ENCODE assay signal across 11 cellular contexts in genomic region chr14:61694039-61694438, GRCh38. TPM values are rescaled to one million over a fixed set of nuclear protein-coding genes. Genes with fewer than 3 reads are reported as not detected.
A peak's percentile ranks its signal among the peaks of the same experiment; 100 is the strongest.
DNase-seq lines count a peak whose midpoint lies in the region; ATAC-seq, FAIRE-seq and TF ChIP-seq lines count a peak whose summit lies in the region.
"Had no signal": no experiment of that assay in that cellular context is flagged by ENCODE, and none has a peak within 500 bp of the region (broad histone marks: within the 10 kb centered on the region; RNA-seq: fewer than 3 reads in every experiment).

No MANE protein-coding gene starts in this region.

- H3K36me3 ChIP-seq in cardiac muscle cell, result no peaks in the 10 kb centered on the region
- no peaks in the 10 kb centered on the region for H3K36me3 ChIP-seq in heart left ventricle
- no peaks in the 10 kb centered on the region for H3K36me3 ChIP-seq in esophagus muscularis mucosa
- H3K36me3 ChIP-seq: gastrocnemius medialis had no signal

- peaks cover 13% of the 10 kb centered on the region for H3K9me3 Mint-ChIP-seq in glutamatergic neuron (ENCODE audit: unreplicated experiment)

- TF ChIP-seq CTCF in cardiac muscle cell (IDR thresholded peaks at IDR 0.05; ENCODE audit: low read depth, low read length) (no peak), heart left ventricle (IDR thresholded peaks at IDR 0.05) (no peak), glutamatergic neuron (IDR thresholded peaks at IDR 0.05; ENCODE audit: partially characterized antibody, unreplicated experiment) (no peak), esophagus muscularis mucosa (IDR thresholded peaks at IDR 0.05) (no peak)

- H3K9me3 ChIP-seq in cardiac muscle cell (ENCODE audit: low read depth) (no peaks in the 10 kb centered on the region), heart left ventricle (peaks cover 0 to 4% (median 0%) of the 10 kb centered on the region in 12 donors), T-helper 17 cell (ENCODE audit: control insufficient read depth, low read length, poor library complexity, severe bottlenecking) (no peaks in the 10 kb centered on the region), esophagus muscularis mucosa (no peaks in the 10 kb centered on the region)
- H3K9me3 ChIP-seq: gastrocnemius medialis had no signal

- H3K36me3 Mint-ChIP-seq in T-helper 17 cell (ENCODE audit: low read depth) (no peaks in the 10 kb centered on the region), glutamatergic neuron (ENCODE audit: unreplicated experiment) (peaks cover 7% of the 10 kb centered on the region)

- H3K4me1 Mint-ChIP-seq in T-helper 17 cell (peaks cover 42% of the 10 kb centered on the region), glutamatergic neuron (ENCODE audit: low read depth, unreplicated experiment) (peaks cover 17% of the 10 kb centered on the region)

- H3K27me3 Mint-ChIP-seq in T-helper 17 cell, result no peaks in the 10 kb centered on the region
- peaks cover 12% of the 10 kb centered on the region for H3K27me3 Mint-ChIP-seq in glutamatergic neuron (ENCODE audit: unreplicated experiment)

- no peak for FAIRE-seq in HTR-8/SVneo (lab: Jason Lieb, UNC)

- TF ChIP-seq POLR2A in heart left ventricle (IDR thresholded peaks at IDR 0.05) (no peak), esophagus muscularis mucosa (IDR thresholded peaks at IDR 0.05; ENCODE audit: low read depth) (no peak)

- H3K4me3 Mint-ChIP-seq in T-helper 17 cell (peak overlapping the region; percentile 96), glutamatergic neuron (ENCODE audit: unreplicated experiment) (peak overlapping the region; percentile 86)

- no peak for ATAC-seq in heart left ventricle
- ATAC-seq in T-helper 17 cell, result no peak

- H3K27me3 ChIP-seq in cardiac muscle cell (no peaks in the 10 kb centered on the region), heart left ventricle (no peaks in the 10 kb centered on the region), esophagus muscularis mucosa (no peaks in the 10 kb centered on the region)
- H3K27me3 ChIP-seq: gastrocnemius medialis had no signal

- H3K4me1 ChIP-seq in cardiac muscle cell (ENCODE audit: low read depth) (peaks cover 25% of the 10 kb centered on the region), heart left ventricle (peaks cover 0 to 31% (median 20%) of the 10 kb centered on the region in 12 donors), esophagus muscularis mucosa (peaks cover 7 to 30% (median 28%) of the 10 kb centered on the region in 4 donors)

- H3K27ac ChIP-seq in cardiac muscle cell (peak overlapping the region; percentile 80), heart left ventricle (peak overlapping the region in 1 of 12 donors; percentile 97), esophagus muscularis mucosa (replicated peaks in 1 of 4) (no peak overlapping the region)

- TF ChIP-seq EP300 in esophagus muscularis mucosa (IDR thresholded peaks at IDR 0.05), result no peak

- H3K4me3 ChIP-seq in cardiac muscle cell (no peak overlapping the region), heart left ventricle (no peak overlapping the region), esophagus muscularis mucosa (no peak overlapping the region)

- DNase-seq in cardiac muscle cell (ENCODE audit: low read depth in 1 of 2, low spot score in 1 of 2), result no peak
- no peak for DNase-seq in heart left ventricle
- no peak for DNase-seq in T-helper 17 cell
- no peak for DNase-seq in glutamatergic neuron
- no peak for DNase-seq in NCI-H446 treated with DMSO at 0.1 percent for 48 hours (lab: John Stamatoyannopoulos, UW)
- no peak for DNase-seq in HTR-8/SVneo (ENCODE audit: insufficient read length, low spot score)
- no peak for DNase-seq in esophagus muscularis mucosa (ENCODE audit: extremely low spot score)
- DNase-seq in CD1c-positive myeloid dendritic cell (ENCODE audit: extremely low spot score), result no peak
- DNase-seq: activated CD4-positive, CD25-positive, alpha-beta regulatory T cell; gastrocnemius medialis; GDM1 had no signal

- intact Hi-C loops in heart left ventricle (cut with DNase I) (loop anchor here in 6 of 10 donors (2.0 to 10.0 kb wide), 3 partner anchors 109 to 223 kb away; no protein-coding TSS in a partner anchor), esophagus muscularis mucosa (cut with DNase I) (loop anchor here (10.0 kb wide), 1 partner anchor 219 kb away; no protein-coding TSS in a partner anchor)

- WGBS in heart left ventricle, 4 donors, result 94 to 97% (median 96%) methylated on average over 6 of the region's 6 CpGs
- WGBS in esophagus muscularis mucosa, result 96% methylated on average over 6 of the region's 6 CpGs

- H3K27ac Mint-ChIP-seq in T-helper 17 cell, result peak overlapping the region; percentile 96
- H3K27ac Mint-ChIP-seq in glutamatergic neuron (ENCODE audit: unreplicated experiment), result no peak overlapping the region

RNA-seq across cellular contexts. Expression of gene HIF1A, which starts 1.3 kb away (rescaled TPM):
- total RNA-seq in cardiac muscle cell (107 and 108 TPM in 2 replicates), heart left ventricle (100 to 1,000 TPM in 1 of 9 donors, 10 to 100 TPM in 8; 52.4 to 157 (median 72.8) TPM), T-helper 17 cell (100 to 1,000 TPM; 175 to 204 TPM), glutamatergic neuron (ENCODE audit: unreplicated experiment) (145 TPM), esophagus muscularis mucosa (100 to 1,000 TPM in 1 of 4 donors, 10 to 100 TPM in 3; 77.4 to 156 (median 86.5) TPM)
- polyA plus RNA-seq in cardiac muscle cell (119 and 166 TPM in 2 replicates), heart left ventricle (10 to 100 TPM; 12.8 to 76.3 TPM)
